12 cellular contexts compared by ENCODE assay signal in the genomic region with DNA sequence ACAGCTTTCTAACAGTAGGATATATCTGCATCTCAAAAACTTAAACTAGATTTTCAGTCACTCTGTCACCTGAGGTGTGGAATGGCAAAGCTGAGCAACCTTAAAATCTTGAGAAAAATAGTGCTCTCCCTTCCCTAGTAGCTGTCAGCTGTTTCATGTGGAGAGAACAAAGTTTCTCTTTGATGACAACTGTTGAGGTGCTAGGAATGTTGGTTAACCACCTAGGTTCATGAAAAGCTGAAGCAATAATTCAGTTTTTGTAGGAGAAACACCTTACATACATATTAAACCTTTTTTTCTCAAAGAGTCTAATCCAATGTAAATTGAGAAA.
"Had no signal": no experiment of that assay in that cellular context is flagged by ENCODE, and none has a peak within 500 bp of the region (broad histone marks: within the 10 kb centered on the region; RNA-seq: fewer than 3 reads in every experiment).

No MANE protein-coding gene starts in this region.

- H3K27ac ChIP-seq: epithelial cell of prostate, gastroesophageal sphincter, pancreas had no signal

- DNase-seq: activated B cell treated with CpG ODN at 0.5 μM for 24 hours; activated gamma-delta T cell treated with Interleukin-2 at 50 U/mL for 16 hours; activated T-cell treated with anti-CD3 and anti-CD28 coated beads, Interleukin-2, amount 50 U/mL, for 1 hour; central memory CD4-positive, alpha-beta T cell; effector memory CD8-positive, alpha-beta T cell; naive B cell; pancreas; stimulated activated CD4-positive, alpha-beta T cell treated with anti-CD3 and anti-CD28 coated beads, Interleukin-4, amount 100 ng/mL, for 4 hours; T-helper 17 cell had no signal

- H3K36me3 ChIP-seq: gastroesophageal sphincter, pancreas had no signal

- H3K4me3 ChIP-seq: gastroesophageal sphincter, pancreas had no signal

- H3K9me3 ChIP-seq: pancreas had no signal

- FAIRE-seq: pancreas, urothelium cell line had no signal

- ATAC-seq: effector memory CD8-positive, alpha-beta T cell; gastroesophageal sphincter; T-helper 17 cell had no signal

- H3K27me3 ChIP-seq: gastroesophageal sphincter, pancreas had no signal
